Comparison of ENCODE assay signal across 12 cellular contexts in the genomic region with DNA sequence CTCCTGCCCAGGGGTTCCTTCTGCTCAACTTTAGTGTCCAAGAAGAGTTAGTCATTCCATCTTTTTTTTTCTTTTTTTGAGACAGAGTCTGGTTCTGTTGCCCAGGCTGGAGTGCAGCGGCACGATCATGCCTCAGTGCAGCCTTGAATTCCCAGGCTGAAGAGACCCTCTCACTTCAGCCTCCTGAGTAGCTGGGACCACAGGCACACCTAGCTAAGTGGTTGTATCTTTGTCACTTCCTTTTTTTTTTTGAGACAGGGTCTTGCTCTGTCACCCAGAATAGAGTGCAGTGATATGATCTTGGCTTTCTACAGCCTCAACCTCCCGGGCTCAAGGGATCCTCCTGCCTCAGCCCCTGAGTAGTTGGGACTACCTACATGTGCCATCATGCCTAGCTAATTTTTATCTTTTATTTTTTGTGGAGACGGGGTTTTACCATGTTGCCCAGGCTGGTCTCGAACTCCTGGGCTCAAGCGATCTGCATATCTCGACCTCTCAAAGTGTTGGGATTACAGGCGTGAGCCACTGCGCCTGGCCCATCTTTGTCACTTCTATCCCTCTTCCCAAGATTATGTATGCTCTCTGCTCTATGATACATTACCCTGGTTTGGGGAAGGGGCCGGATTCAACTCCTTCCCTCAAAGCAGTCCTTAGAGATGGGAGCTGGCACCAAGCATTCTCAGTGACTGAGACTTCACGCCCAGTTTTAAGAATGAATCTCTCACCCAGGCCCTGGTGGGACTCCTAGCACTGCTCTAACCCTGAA. TPM values are rescaled to one million over a fixed set of nuclear protein-coding genes. Genes with fewer than 3 reads are reported as not detected.
DNase-seq lines count a peak whose midpoint lies in the region; ATAC-seq and TF ChIP-seq lines count a peak whose summit lies in the region.
"Had no signal": no experiment of that assay in that cellular context is flagged by ENCODE, and none has a peak within 500 bp of the region (broad histone marks: within the 10 kb centered on the region; RNA-seq: fewer than 3 reads in every experiment).

No MANE protein-coding gene starts in this region.

- ATAC-seq in upper lobe of left lung (ENCODE audit: low FRiP score in 2 of 2): no peak
- ATAC-seq: GM12878 had no signal

- peak overlapping the region; percentile 56 to 74 for H3K9ac ChIP-seq in mucosa of rectum (ENCODE audit: low read depth in 1 of 2, low read length in 2 of 2)

- H3K27me3 ChIP-seq in mucosa of rectum (ENCODE audit: control insufficient read depth in 2 of 2, insufficient read depth in 2 of 2, low read length in 2 of 2): no peaks in the 10 kb centered on the region
- no peaks in the 10 kb centered on the region for H3K27me3 ChIP-seq in upper lobe of left lung
- no peaks in the 10 kb centered on the region for H3K27me3 ChIP-seq in osteoblast (ENCODE audit: insufficient read depth, low read length)

- H3K4me3 ChIP-seq in mucosa of rectum (ENCODE audit: low read length in 2 of 2) (no peak overlapping the region), upper lobe of left lung (no peak overlapping the region), osteoblast (ENCODE audit: insufficient read depth, low read length) (no peak overlapping the region)
- H3K4me3 ChIP-seq: GM12878, SK-N-MC had no signal

- H3K27me3 Mint-ChIP-seq in activated naive CD4-positive, alpha-beta T cell treated with anti-CD3 and anti-CD28 coated beads, Interleukin-2, amount 10 ng/mL, durations not matched to agents 7 days and 5 days: peaks cover 9% of the 10 kb centered on the region
- no peaks in the 10 kb centered on the region for H3K27me3 Mint-ChIP-seq in activated naive CD8-positive, alpha-beta T cell

- H3K9me3 Mint-ChIP-seq in activated naive CD4-positive, alpha-beta T cell treated with anti-CD3 and anti-CD28 coated beads, Interleukin-2, amount 10 ng/mL, durations not matched to agents 7 days and 5 days: no peaks in the 10 kb centered on the region
- H3K9me3 Mint-ChIP-seq in activated naive CD8-positive, alpha-beta T cell (ENCODE audit: low read depth): no peaks in the 10 kb centered on the region

- H3K27ac Mint-ChIP-seq in activated naive CD4-positive, alpha-beta T cell treated with anti-CD3 and anti-CD28 coated beads, Interleukin-2, amount 10 ng/mL, durations not matched to agents 7 days and 5 days: peak overlapping the region; percentile 87
- H3K27ac Mint-ChIP-seq in activated naive CD8-positive, alpha-beta T cell: peak overlapping the region; percentile 81

- DNase-seq in activated naive CD4-positive, alpha-beta T cell treated with anti-CD3 and anti-CD28 coated beads, Interleukin-2, amount 10 ng/mL, durations not matched to agents 7 days and 5 days: no peak
- no peak for DNase-seq in activated naive CD4-positive, alpha-beta T cell (lab: John Stamatoyannopoulos, UW)
- DNase-seq in upper lobe of left lung (no peak), epidermal melanocyte (ENCODE audit: insufficient read length, low spot score) (no peak), osteoblast (ENCODE audit: insufficient read length, low spot score, missing footprints) (no peak), anterior cingulate cortex (lab: John Stamatoyannopoulos, UW) (no peak)
- DNase-seq: DND-41, foreskin fibroblast had no signal

- no peak overlapping the region for H3K4me2 ChIP-seq in osteoblast (ENCODE audit: insufficient read depth, low read length)

- H3K36me3 ChIP-seq in mucosa of rectum (ENCODE audit: control insufficient read depth in 2 of 2, insufficient read depth in 2 of 2, low read length in 2 of 2) (peaks cover 15 to 19% of the 10 kb centered on the region in 2 donors), upper lobe of left lung (peaks cover 11 to 34% (median 25%) of the 10 kb centered on the region in 4 donors), osteoblast (ENCODE audit: insufficient read depth, low read length) (peaks cover 11% of the 10 kb centered on the region)

- peaks cover 57% of the 10 kb centered on the region for H3K4me1 Mint-ChIP-seq in activated naive CD4-positive, alpha-beta T cell treated with anti-CD3 and anti-CD28 coated beads, Interleukin-2, amount 10 ng/mL, durations not matched to agents 7 days and 5 days
- peaks cover 30% of the 10 kb centered on the region for H3K4me1 Mint-ChIP-seq in activated naive CD8-positive, alpha-beta T cell (ENCODE audit: low read depth)

- H2AFZ ChIP-seq in osteoblast (ENCODE audit: low read length): no peak overlapping the region

- no peaks in the 10 kb centered on the region for H3K79me2 ChIP-seq in osteoblast (ENCODE audit: insufficient read depth, low read length)

- CTCF ChIA-PET in activated naive CD4-positive, alpha-beta T cell treated with anti-CD3 and anti-CD28 coated beads, Interleukin-2, amount 10 ng/mL, durations not matched to agents 7 days and 5 days (lab: Charles Lee): interaction anchor here (0.6 to 10.7 kb wide), 5 partner anchors 8 to 69 kb away, joined by 3 to 117 read pairs (median 4); no protein-coding TSS in a partner anchor

- no peak overlapping the region for H3K4me3 Mint-ChIP-seq in activated naive CD4-positive, alpha-beta T cell treated with anti-CD3 and anti-CD28 coated beads, Interleukin-2, amount 10 ng/mL, durations not matched to agents 7 days and 5 days
- H3K4me3 Mint-ChIP-seq in activated naive CD8-positive, alpha-beta T cell: peak overlapping the region; percentile 13

- no peaks in the 10 kb centered on the region for H4K20me1 ChIP-seq in osteoblast (ENCODE audit: insufficient read depth, low read length)

- peaks cover 3% of the 10 kb centered on the region for H3K36me3 Mint-ChIP-seq in activated naive CD4-positive, alpha-beta T cell treated with anti-CD3 and anti-CD28 coated beads, Interleukin-2, amount 10 ng/mL, durations not matched to agents 7 days and 5 days
- H3K36me3 Mint-ChIP-seq in activated naive CD8-positive, alpha-beta T cell: no peaks in the 10 kb centered on the region

- no peaks in the 10 kb centered on the region for H3K9me3 ChIP-seq in mucosa of rectum (ENCODE audit: control insufficient read depth in 2 of 2, low read length in 2 of 2)
- no peaks in the 10 kb centered on the region for H3K9me3 ChIP-seq in upper lobe of left lung
- no peaks in the 10 kb centered on the region for H3K9me3 ChIP-seq in osteoblast (ENCODE audit: low read depth, low read length)

- TF ChIP-seq POLR2A in upper lobe of left lung (IDR thresholded peaks at IDR 0.05): no peak

- 90 to 91% methylated on average over 11 of the region's 11 CpGs for WGBS in upper lobe of left lung, 2 donors

- no peak for TF ChIP-seq CTCF in upper lobe of left lung (IDR thresholded peaks at IDR 0.05)
- TF ChIP-seq CTCF in osteoblast (IDR thresholded peaks at IDR 0.05; ENCODE audit: extremely low read depth, low read depth, low read length): no peak

- no peak for TF ChIP-seq EP300 in upper lobe of left lung (IDR thresholded peaks at IDR 0.05)

- H3K27ac ChIP-seq in mucosa of rectum (ENCODE audit: low read depth in 2 of 2, low read length in 2 of 2) (peak overlapping the region; percentile 87 to 93), upper lobe of left lung (peak overlapping the region; percentile 22 to 58 (median 42)), osteoblast (ENCODE audit: low read depth, low read length) (no peak overlapping the region)
- H3K27ac ChIP-seq: SK-N-MC had no signal

- H3K4me1 ChIP-seq in mucosa of rectum (ENCODE audit: control insufficient read depth in 2 of 2, insufficient read depth in 2 of 2, low read length in 2 of 2) (peaks cover 17 to 33% of the 10 kb centered on the region in 2 donors), upper lobe of left lung (peaks cover 10 to 21% (median 14%) of the 10 kb centered on the region in 4 donors), osteoblast (ENCODE audit: insufficient read depth, low read length) (peaks cover 4% of the 10 kb centered on the region)

RNA-seq across cellular contexts. Expression of a gene that starts 10.0 kb away (rescaled TPM):
- total RNA-seq in upper lobe of left lung: 10 to 100 TPM; 35.9 to 99.2 (median 53.8) TPM
- total RNA-seq in osteoblast: 13.3 and 25.0 TPM in 2 replicates

RNA-seq across cellular contexts. Expression of a gene that starts 24.2 kb away (rescaled TPM):
- 100 to 1,000 TPM in 2 of 6 donors, 10 to 100 TPM in 4; 47.4 to 221 (median 78.3) TPM for total RNA-seq in upper lobe of left lung
- 33.0 and 34.4 TPM in 2 replicates for total RNA-seq in osteoblast

RNA-seq across cellular contexts. Expression of a gene that starts 40.0 kb away (rescaled TPM):
- total RNA-seq in upper lobe of left lung (100 to 1,000 TPM in 4 of 6 donors, 10 to 100 TPM in 2; 55.5 to 173 (median 106) TPM), osteoblast (43.3 and 59.4 TPM in 2 replicates)

RNA-seq across cellular contexts. Expression of a gene that starts 47.0 kb away (rescaled TPM):
- total RNA-seq in upper lobe of left lung (100 to 1,000 TPM in 4 of 6 donors, 10 to 100 TPM in 2; 76.9 to 232 (median 117) TPM), osteoblast (21.4 and 23.6 TPM in 2 replicates)
